In the genomic region with DNA sequence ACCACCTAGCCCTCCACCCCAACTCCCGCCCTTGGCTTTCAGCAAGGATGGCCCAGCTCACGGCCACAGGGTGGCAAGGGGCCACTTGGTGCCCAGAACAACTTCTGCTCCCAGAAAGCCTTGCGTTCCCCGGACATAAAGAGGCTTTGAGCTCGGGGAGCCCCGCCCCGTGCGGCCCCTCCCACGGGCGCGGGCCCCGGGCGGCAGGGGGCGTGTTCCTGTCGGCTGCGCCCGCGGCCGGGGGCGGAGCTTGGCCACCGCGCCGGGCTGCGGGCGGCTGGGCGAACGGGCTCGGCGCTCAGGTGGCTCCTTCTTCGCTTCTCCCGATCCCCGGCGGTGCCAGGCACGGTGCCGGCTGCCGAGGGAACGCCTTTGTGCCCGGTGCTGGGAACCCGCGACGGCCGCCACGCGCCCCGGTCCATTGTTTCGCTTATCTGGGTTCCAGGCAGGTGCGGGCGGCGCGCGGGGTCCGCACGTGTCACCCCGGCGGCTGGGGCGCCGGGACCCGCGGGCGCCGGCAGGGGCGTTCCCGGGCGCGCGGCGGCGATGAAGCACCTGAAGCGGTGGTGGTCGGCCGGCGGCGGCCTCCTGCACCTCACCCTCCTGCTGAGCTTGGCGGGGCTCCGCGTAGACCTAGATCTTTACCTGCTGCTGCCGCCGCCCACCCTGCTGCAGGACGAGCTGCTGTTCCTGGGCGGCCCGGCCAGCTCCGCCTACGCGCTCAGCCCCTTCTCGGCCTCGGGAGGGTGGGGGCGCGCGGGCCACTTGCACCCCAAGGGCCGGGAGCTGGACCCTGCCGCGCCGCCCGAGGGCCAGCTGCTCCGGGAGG, we compare ENCODE assay signal across 8 cellular contexts. TPM values are rescaled to one million over a fixed set of nuclear protein-coding genes. Genes with fewer than 3 reads are reported as not detected.
DNase-seq lines count a peak whose midpoint lies in the region; ATAC-seq, FAIRE-seq and TF ChIP-seq lines count a peak whose summit lies in the region.

A gene with protein sequence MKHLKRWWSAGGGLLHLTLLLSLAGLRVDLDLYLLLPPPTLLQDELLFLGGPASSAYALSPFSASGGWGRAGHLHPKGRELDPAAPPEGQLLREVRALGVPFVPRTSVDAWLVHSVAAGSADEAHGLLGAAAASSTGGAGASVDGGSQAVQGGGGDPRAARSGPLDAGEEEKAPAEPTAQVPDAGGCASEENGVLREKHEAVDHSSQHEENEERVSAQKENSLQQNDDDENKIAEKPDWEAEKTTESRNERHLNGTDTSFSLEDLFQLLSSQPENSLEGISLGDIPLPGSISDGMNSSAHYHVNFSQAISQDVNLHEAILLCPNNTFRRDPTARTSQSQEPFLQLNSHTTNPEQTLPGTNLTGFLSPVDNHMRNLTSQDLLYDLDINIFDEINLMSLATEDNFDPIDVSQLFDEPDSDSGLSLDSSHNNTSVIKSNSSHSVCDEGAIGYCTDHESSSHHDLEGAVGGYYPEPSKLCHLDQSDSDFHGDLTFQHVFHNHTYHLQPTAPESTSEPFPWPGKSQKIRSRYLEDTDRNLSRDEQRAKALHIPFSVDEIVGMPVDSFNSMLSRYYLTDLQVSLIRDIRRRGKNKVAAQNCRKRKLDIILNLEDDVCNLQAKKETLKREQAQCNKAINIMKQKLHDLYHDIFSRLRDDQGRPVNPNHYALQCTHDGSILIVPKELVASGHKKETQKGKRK (plus strand): TSS at position 246 of the 829 bp plus-strand sequence. CDS start 301 bp downstream, at position 547.

- TF ChIP-seq RAD21 in A549 (conservative IDR thresholded peaks at IDR 0.05 in 1 of 2, IDR thresholded peaks at IDR 0.05 in 1 of 2): no peak

- H3K27ac Mint-ChIP-seq in WTC11: peak within 1 kb of the TSS; percentile 98

- H3K9ac ChIP-seq in kidney (ENCODE audit: low read length in 2 of 2): peak within 1 kb of the TSS in 1 of 2 donors; percentile 16

- TF ChIP-seq CTCF in A549 (IDR thresholded peaks at IDR 0.05) (no peak), WTC11 (IDR thresholded peaks at IDR 0.05) (no peak), kidney (IDR thresholded peaks at IDR 0.05; ENCODE audit: borderline replicate concordance, extremely low read depth, insufficient read depth) (no peak)

- peak within 1 kb of the TSS; percentile 89 for H3K4me3 Mint-ChIP-seq in WTC11

- no peak for TF ChIP-seq EP300 in A549 (IDR thresholded peaks at IDR 0.05)

- H3K4me3 ChIP-seq in A549 (peak within 1 kb of the TSS; percentile 91), kidney (ENCODE audit: low read length in 2 of 2) (peak within 1 kb of the TSS; percentile 52 to 55)

- ATAC-seq in A549 (peak; percentile 82 to 89), GM18520 (IDR thresholded peaks at IDR 0.05; ENCODE audit: unreplicated experiment) (peak; percentile 56), HG03039 (IDR thresholded peaks at IDR 0.05; ENCODE audit: unreplicated experiment) (peak; percentile 57), WTC11 (peak; percentile 69)

- POLR2A ChIA-PET in A549 (lab: Yijun Ruan, JAX) (interaction anchor here (0.6 to 1.7 kb wide), 10 partner anchors 9 to 258 kb away, joined by 3 to 22 read pairs (median 5); a partner anchor contains a TSS), WTC11 (lab: Charles Lee) (interaction anchor here (0.8 to 1.8 kb wide), 7 partner anchors 10 to 290 kb away, joined by 3 to 18 read pairs (median 4); a partner anchor contains a TSS)

- no peak for FAIRE-seq in A549 (lab: Jason Lieb, UNC)
- no peak for FAIRE-seq in kidney (lab: Jason Lieb, UNC)

- peaks cover 4% of the 10 kb centered on the region; the same call in 1 of the 2 replicates for H3K9me3 Mint-ChIP-seq in WTC11

- intact Hi-C loops in kidney (cut with DNase I): no loop called here

- H3K27ac ChIP-seq in A549 (peak within 1 kb of the TSS; percentile 78 to 94), caudate nucleus (ENCODE audit: low read depth, low read length) (no peak within 1 kb of the TSS), kidney (ENCODE audit: low read depth in 2 of 2, low read length in 2 of 2) (no peak within 1 kb of the TSS)

- TF ChIP-seq POLR2A in A549 (IDR thresholded peaks at IDR 0.05; ENCODE audit: low read length): peak; percentile 63

- H3K36me3 ChIP-seq in kidney (ENCODE audit: control insufficient read depth in 1 of 2, insufficient read depth in 2 of 2, low read length in 2 of 2): no peaks in the 10 kb centered on the region

- H3K9me3 ChIP-seq in A549 (no peaks in the 10 kb centered on the region), kidney (ENCODE audit: control insufficient read depth in 1 of 2, low read length in 2 of 2) (no peaks in the 10 kb centered on the region)

- CTCF ChIA-PET in A549 (lab: Yijun Ruan, JAX): interaction anchor here (0.7 to 1.9 kb wide), 9 partner anchors 9 to 109 kb away, joined by 3 to 8 read pairs (median 3); no protein-coding TSS in a partner anchor
- CTCF ChIA-PET in WTC11 (lab: Charles Lee): interaction anchor here (0.6 to 2.1 kb wide), 16 partner anchors 9 to 506 kb away, joined by 3 to 11 read pairs (median 6); no protein-coding TSS in a partner anchor

- H3K4me1 ChIP-seq in A549 (peaks cover 28% of the 10 kb centered on the region; the same call in 2 of the 3 replicates), kidney (ENCODE audit: control insufficient read depth in 1 of 2, insufficient read depth in 1 of 2, low read depth in 1 of 2, low read length in 2 of 2) (peaks cover 4 to 19% of the 10 kb centered on the region in 2 donors)

- H3K4me1 Mint-ChIP-seq in WTC11: peaks cover 62% of the 10 kb centered on the region

- peak; percentile 64 to 80 for DNase-seq in A549 (ENCODE audit: low read depth in 1 of 2, low spot score in 1 of 2)
- peak; percentile 80 for DNase-seq in NCI-H2171 (lab: John Stamatoyannopoulos, UW)
- DNase-seq in WTC11 (ENCODE audit: low spot score): peak; percentile 73
- DNase-seq in caudate nucleus (lab: John Stamatoyannopoulos, UW): peak in 54 of 61 donors; percentile 6 to 74 (median 44)
- peak; percentile 91 for DNase-seq in kidney
- peak; percentile 71 to 78 for DNase-seq in stimulated activated CD4-positive, alpha-beta T cell treated with anti-CD3 and anti-CD28 coated beads, Interleukin-15, amount 100 ng/mL, for 1 hour (ENCODE audit: low read depth in 1 of 2, low spot score in 1 of 2)

- peaks cover 7% of the 10 kb centered on the region for H3K36me3 Mint-ChIP-seq in WTC11

- peaks cover 4% of the 10 kb centered on the region for H3K27me3 Mint-ChIP-seq in WTC11 (ENCODE audit: low read depth)

- WGBS in A549 (ENCODE audit: missing lambda C conversion rate): 0% methylated on average over 37 of the region's 95 CpGs

- peak within 1 kb of the TSS; percentile 83 for H3K4me2 ChIP-seq in A549

TF ChIP-seq in A549, 52 proteins besides CTCF, POLR2A, EP300 and RAD21 (continues in another document):
- TF ChIP-seq PHF8 (IDR thresholded peaks at IDR 0.05; ENCODE audit: borderline replicate concordance, low read depth) (0 out of 2 replicates have a peak, but pooled peaks have one; percentile 32), TP53 (CRISPR knock-in tag; IDR thresholded peaks at IDR 0.05) (no peak), SMC3 (IDR thresholded peaks at IDR 0.05) (no peak)
- TF ChIP-seq, protein P1, sequence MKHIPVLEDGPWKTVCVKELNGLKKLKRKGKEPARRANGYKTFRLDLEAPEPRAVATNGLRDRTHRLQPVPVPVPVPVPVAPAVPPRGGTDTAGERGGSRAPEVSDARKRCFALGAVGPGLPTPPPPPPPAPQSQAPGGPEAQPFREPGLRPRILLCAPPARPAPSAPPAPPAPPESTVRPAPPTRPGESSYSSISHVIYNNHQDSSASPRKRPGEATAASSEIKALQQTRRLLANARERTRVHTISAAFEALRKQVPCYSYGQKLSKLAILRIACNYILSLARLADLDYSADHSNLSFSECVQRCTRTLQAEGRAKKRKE (CRISPR knock-in tag; IDR thresholded peaks at IDR 0.05; ENCODE audit: low read depth): no peak
- TF ChIP-seq, protein P2, sequence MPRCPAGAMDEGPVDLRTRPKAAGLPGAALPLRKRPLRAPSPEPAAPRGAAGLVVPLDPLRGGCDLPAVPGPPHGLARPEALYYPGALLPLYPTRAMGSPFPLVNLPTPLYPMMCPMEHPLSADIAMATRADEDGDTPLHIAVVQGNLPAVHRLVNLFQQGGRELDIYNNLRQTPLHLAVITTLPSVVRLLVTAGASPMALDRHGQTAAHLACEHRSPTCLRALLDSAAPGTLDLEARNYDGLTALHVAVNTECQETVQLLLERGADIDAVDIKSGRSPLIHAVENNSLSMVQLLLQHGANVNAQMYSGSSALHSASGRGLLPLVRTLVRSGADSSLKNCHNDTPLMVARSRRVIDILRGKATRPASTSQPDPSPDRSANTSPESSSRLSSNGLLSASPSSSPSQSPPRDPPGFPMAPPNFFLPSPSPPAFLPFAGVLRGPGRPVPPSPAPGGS (IDR thresholded peaks at IDR 0.05): 0 out of 3 replicates have a peak, but pooled peaks have one; percentile 26

TF ChIP-seq in WTC11, 78 proteins besides CTCF, POLR2A, EP300 and RAD21 (continues in another document):
- TF ChIP-seq KAT7 (CRISPR knock-in tag; IDR thresholded peaks at IDR 0.05; ENCODE audit: borderline replicate concordance): 0 out of 2 replicates have a peak, but pooled peaks have one; percentile 8
- TF ChIP-seq, protein P3, sequence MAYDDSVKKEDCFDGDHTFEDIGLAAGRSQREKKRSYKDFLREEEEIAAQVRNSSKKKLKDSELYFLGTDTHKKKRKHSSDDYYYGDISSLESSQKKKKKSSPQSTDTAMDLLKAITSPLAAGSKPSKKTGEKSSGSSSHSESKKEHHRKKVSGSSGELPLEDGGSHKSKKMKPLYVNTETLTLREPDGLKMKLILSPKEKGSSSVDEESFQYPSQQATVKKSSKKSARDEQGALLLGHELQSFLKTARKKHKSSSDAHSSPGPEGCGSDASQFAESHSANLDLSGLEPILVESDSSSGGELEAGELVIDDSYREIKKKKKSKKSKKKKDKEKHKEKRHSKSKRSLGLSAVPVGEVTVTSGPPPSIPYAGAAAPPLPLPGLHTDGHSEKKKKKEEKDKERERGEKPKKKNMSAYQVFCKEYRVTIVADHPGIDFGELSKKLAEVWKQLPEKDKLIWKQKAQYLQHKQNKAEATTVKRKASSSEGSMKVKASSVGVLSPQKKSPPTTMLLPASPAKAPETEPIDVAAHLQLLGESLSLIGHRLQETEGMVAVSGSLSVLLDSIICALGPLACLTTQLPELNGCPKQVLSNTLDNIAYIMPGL (CRISPR knock-in tag; IDR thresholded peaks at IDR 0.05): 0 out of 2 replicates have a peak, but pooled peaks have one; percentile 2
- TF ChIP-seq, protein P4, sequence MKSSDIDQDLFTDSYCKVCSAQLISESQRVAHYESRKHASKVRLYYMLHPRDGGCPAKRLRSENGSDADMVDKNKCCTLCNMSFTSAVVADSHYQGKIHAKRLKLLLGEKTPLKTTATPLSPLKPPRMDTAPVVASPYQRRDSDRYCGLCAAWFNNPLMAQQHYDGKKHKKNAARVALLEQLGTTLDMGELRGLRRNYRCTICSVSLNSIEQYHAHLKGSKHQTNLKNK (CRISPR knock-in tag; IDR thresholded peaks at IDR 0.05): no peak

RNA-seq across cellular contexts. Expression of the gene that starts here (rescaled TPM):
- 9.6 and 11.4 TPM in 2 replicates for polyA plus RNA-seq in A549 (2011; rRNA removed)
- 3.8 and 4.8 TPM in 2 replicates for polyA plus RNA-seq in A549 (2012; cell fraction: cytosol; rRNA removed)
- polyA plus RNA-seq in A549 (2012; cell fraction: nucleus; rRNA removed): 6.3 and 8.0 TPM in 2 replicates
- 4.9 to 10.0 TPM (median 6.7 TPM) in 3 replicates for polyA plus RNA-seq in A549 (2017; fragmentation: RNase III; extraction: RNeasy Plus Mini Kit Qiagen cat#74134 plus additional on column Dnase treatment)
- 3.1 and 3.4 TPM in 2 replicates for polyA minus RNA-seq in A549 (2011; rRNA and poly(A)+ RNA removed)
- 66.8 to 68.6 TPM (median 68.5 TPM) in 3 replicates for total RNA-seq in WTC11 (2021)
- total RNA-seq in kidney: 12.5 TPM
- 5.2 TPM for polyA plus RNA-seq in kidney (ENCODE audit: insufficient read depth, low read depth, low replicate concordance)

Comparison
In these comparisons a context has a peak if more than half of its experiments do, and no peak if none do; other contexts are left out.
1. H3K27ac ChIP-seq: peak in A549 (2 of 2); none in caudate nucleus (single experiment) and kidney (0 of 2).
2. Peak in every context shown above with its lines, with median percentiles within 50 percentile points of each other: ATAC-seq and DNase-seq.